In the genomic region with DNA sequence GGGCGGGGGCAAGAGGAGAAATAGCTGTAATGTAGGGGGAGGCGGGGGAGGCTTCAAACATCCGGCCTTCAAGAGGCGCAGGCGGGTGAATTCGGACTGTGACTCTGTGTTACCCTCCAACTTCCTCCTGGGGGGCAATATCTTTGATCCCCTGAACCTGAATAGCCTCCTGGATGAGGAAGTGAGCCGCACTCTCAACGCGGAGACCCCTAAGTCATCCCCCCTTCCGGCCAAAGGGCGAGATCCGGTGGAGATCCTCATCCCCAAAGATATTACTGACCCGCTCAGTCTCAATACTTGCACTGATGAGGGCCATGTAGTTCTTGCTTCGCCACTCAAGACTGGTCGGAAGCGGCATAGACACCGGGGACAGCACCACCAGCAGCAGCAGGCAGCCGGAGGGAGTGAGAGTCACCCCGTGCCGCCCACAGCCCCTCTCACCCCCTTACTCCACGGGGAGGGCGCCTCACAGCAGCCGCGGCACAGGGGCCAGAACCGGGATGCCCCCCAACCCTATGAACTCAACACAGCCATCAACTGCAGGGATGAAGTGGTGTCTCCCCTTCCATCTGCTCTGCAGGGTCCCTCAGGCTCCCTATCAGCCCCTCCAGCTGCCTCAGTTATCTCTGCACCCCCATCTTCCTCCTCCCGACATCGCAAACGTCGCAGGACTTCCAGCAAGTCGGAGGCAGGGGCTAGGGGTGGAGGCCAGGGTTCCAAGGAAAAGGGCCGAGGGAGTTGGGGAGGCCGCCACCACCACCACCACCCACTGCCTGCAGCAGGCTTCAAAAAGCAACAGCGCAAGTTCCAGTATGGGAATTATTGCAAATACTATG, we compare ENCODE assay signal across 7 cellular contexts. TPM values are rescaled to one million over a fixed set of nuclear protein-coding genes. Genes with fewer than 3 reads are reported as not detected.
DNase-seq lines count a peak whose midpoint lies in the region; ATAC-seq and TF ChIP-seq lines count a peak whose summit lies in the region.

No MANE protein-coding gene starts in this region.

- no peaks in the 10 kb centered on the region for H3K9me3 Mint-ChIP-seq in T-cell

- H3K27me3 Mint-ChIP-seq in T-cell, result no peaks in the 10 kb centered on the region

- H3K27ac Mint-ChIP-seq in T-cell, result peak overlapping the region; percentile 93

- no peaks in the 10 kb centered on the region for H3K9me3 ChIP-seq in suprapubic skin

- CTCF ChIA-PET in T-cell (lab: Charles Lee), result interaction anchor here in 1 of 2 donors (1.1 kb wide), 1 partner anchor 275 kb away, joined by 3 read pairs; no protein-coding TSS in a partner anchor

- H3K27me3 ChIP-seq in H7 (ENCODE audit: control insufficient read depth, insufficient read depth, low read length) (peaks cover 5% of the 10 kb centered on the region), suprapubic skin (no peaks in the 10 kb centered on the region)

- TF ChIP-seq CTCF in suprapubic skin (IDR thresholded peaks at IDR 0.05), result no peak

- H3K36me3 ChIP-seq in H7 (replicated peaks; ENCODE audit: control insufficient read depth, insufficient read depth, low read length), result peaks cover 25% of the 10 kb centered on the region
- peaks cover 19% of the 10 kb centered on the region for H3K36me3 ChIP-seq in suprapubic skin

- peaks cover 54% of the 10 kb centered on the region for H3K4me1 ChIP-seq in suprapubic skin

- H3K36me3 Mint-ChIP-seq in T-cell, result peaks cover 22% of the 10 kb centered on the region

- TF ChIP-seq EP300 in suprapubic skin (IDR thresholded peaks at IDR 0.05), result no peak

- ATAC-seq in T-cell (replicated peaks in 1 of 4), result no peak
- ATAC-seq in GM18861 (IDR thresholded peaks at IDR 0.05; ENCODE audit: unreplicated experiment), result no peak

- peak overlapping the region; percentile 80 to 94 (median 83) for H3K4me3 Mint-ChIP-seq in T-cell

- H3K4me1 Mint-ChIP-seq in T-cell, result peaks cover 55 to 72% (median 62%) of the 10 kb centered on the region in 3 donors

- TF ChIP-seq POLR2A in suprapubic skin (IDR thresholded peaks at IDR 0.05), result no peak

- POLR2A ChIA-PET in T-cell (lab: Charles Lee), result interaction anchor here (0.6 to 0.9 kb wide), 5 partner anchors 48 to 1060 kb away, joined by 3 to 5 read pairs (median 3); partner anchors contain the start of genes GPC2 (in 1 of the 2), MOSPD3 (in 1 of the 2) and TSC22D4 (in 1 of the 2)

- H3K27ac ChIP-seq in suprapubic skin, result peak overlapping the region; percentile 97

- 34% methylated on average over 20 of the region's 33 CpGs for WGBS in suprapubic skin

- DNase-seq in H7, result peak; percentile 66
- peak in 13 of 34 experiments; percentile 16 to 38 (median 27) for DNase-seq in T-cell
- peak; percentile 26 for DNase-seq in cerebellar cortex (ENCODE audit: low spot score)
- DNase-seq in medulla oblongata (ENCODE audit: extremely low spot score), result peak; percentile 35
- DNase-seq in suprapubic skin (ENCODE audit: low spot score in 2 of 2), result peak in 1 of 2 donors; percentile 88
- no peak for DNase-seq in midbrain (lab: John Stamatoyannopoulos, UW)

- H3K4me3 ChIP-seq in H7 (ENCODE audit: insufficient read depth, low read depth, low read length) (peak overlapping the region; percentile 89), suprapubic skin (peak overlapping the region; percentile 96)

RNA-seq across cellular contexts. Expression of gene MEPCE, which starts 1.0 kb away (rescaled TPM):
- total RNA-seq in H7 (2014; rRNA removed; shearing (Covaris generic)), result 47.1 and 50.5 TPM in 2 replicates
- total RNA-seq in T-cell (10 to 100 TPM; 50.6 to 63.2 (median 60.3) TPM), suprapubic skin (10 to 100 TPM; 38.5 to 50.4 (median 39.6) TPM)

RNA-seq across cellular contexts. Expression of gene ZCWPW1, which starts 2.2 kb away (rescaled TPM):
- 0.87 and 1.6 TPM in 2 replicates for total RNA-seq in H7 (2014; rRNA removed; shearing (Covaris generic))
- total RNA-seq in T-cell, result 10 to 100 TPM in 3 of 5 donors, 1 to 10 TPM in 2; 6.9 to 13.9 (median 12.0) TPM
- total RNA-seq in suprapubic skin, result 1 to 10 TPM; 2.2 to 9.4 (median 4.8) TPM

RNA-seq across cellular contexts. Expression of gene PPP1R35, which starts 5.6 kb away (rescaled TPM):
- 96.6 and 97.8 TPM in 2 replicates for total RNA-seq in H7 (2014; rRNA removed; shearing (Covaris generic))
- total RNA-seq in T-cell (100 to 1,000 TPM in 2 of 5 donors, 10 to 100 TPM in 3; 32.8 to 117 (median 98.6) TPM), suprapubic skin (10 to 100 TPM; 18.2 to 35.6 (median 27.0) TPM)

RNA-seq across cellular contexts. Expression of gene SPACDR, which starts 33.4 kb away (rescaled TPM):
- 0.11 and 1.1 TPM in 2 replicates for total RNA-seq in H7 (2014; rRNA removed; shearing (Covaris generic))
- total RNA-seq in T-cell, result 1 to 10 TPM; 1.3 to 4.0 (median 3.3) TPM
- total RNA-seq in suprapubic skin, result under 1 TPM in 1 of 4 donors, not detected in 3; 0.53 TPM

RNA-seq across cellular contexts. Expression of gene TSC22D4, which starts 48.3 kb away (rescaled TPM):
- 31.5 and 35.8 TPM in 2 replicates for total RNA-seq in H7 (2014; rRNA removed; shearing (Covaris generic))
- total RNA-seq in T-cell (100 to 1,000 TPM in 4 of 5 donors, 10 to 100 TPM in 1; 85.2 to 160 (median 148) TPM), suprapubic skin (10 to 100 TPM; 52.7 to 67.2 (median 57.3) TPM)
